ENCODE assay signal across 11 cellular contexts in the genomic region with DNA sequence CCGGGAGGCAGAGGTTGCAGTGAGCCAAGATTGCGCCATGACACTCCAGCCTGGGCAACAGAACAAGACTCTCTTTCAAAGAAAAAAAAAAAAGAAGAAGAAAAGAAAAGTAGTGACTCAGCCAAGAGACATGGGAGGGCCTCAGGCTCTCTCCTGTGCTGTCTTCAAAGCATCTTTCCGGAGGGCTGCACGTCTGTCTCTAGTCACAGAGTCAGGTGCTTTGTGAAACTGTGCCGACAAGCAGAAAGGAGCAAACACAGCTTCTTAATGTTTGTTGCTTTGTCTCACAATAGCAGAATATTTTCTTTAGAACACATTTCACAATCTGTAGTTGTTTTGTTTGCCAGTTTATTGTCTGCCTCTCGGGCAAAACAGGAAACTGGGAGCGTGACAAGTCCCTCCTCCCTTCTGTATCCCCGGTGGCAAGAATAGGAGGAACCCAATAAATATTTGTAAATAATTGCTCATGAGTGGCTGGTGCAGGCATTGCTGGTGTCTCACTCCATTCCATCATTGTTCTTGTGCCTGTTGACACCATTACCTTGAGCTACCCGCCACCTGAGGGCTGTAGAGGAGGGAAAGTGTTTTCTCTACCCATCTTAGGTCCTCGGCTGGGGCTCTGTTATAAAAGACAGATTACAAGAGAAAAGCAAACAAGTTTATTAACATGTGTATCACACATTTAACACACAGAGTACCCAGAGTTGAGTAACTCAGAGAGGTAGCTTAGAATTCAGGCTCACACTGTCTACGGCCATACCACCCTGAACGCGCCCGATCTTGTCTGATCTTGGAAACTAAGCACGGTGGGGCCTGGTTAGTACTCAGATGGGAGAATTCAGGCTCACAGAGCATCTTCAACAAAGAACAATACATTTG. TPM values are rescaled to one million over a fixed set of nuclear protein-coding genes. Genes with fewer than 3 reads are reported as not detected.
DNase-seq lines count a peak whose midpoint lies in the region; ATAC-seq and TF ChIP-seq lines count a peak whose summit lies in the region.
"Had no signal": no experiment of that assay in that cellular context is flagged by ENCODE, and none has a peak within 500 bp of the region (broad histone marks: within the 10 kb centered on the region; RNA-seq: fewer than 3 reads in every experiment).

No MANE protein-coding gene starts in this region.

- peaks cover 0 to 3% (median 2%) of the 10 kb centered on the region in 3 donors for H3K27me3 Mint-ChIP-seq in CD14-positive monocyte (ENCODE audit: low read depth in 3 of 3)
- peaks cover 4% of the 10 kb centered on the region for H3K27me3 Mint-ChIP-seq in activated CD4-positive, alpha-beta memory T cell treated with anti-CD3 and anti-CD28 coated beads, Interleukin-2, amount 10 ng/mL, durations not matched to agents 7 days and 5 days

- CTCF ChIA-PET in activated CD4-positive, alpha-beta memory T cell treated with anti-CD3 and anti-CD28 coated beads, Interleukin-2, amount 10 ng/mL, durations not matched to agents 7 days and 5 days (lab: Charles Lee): interaction anchor here (0.9 to 1.6 kb wide), 4 partner anchors 20 to 94 kb away, joined by 3 to 4 read pairs (median 3); a partner anchor contains a TSS

- peak overlapping the region in 6 of 7 donors; percentile 43 to 76 (median 63) for H3K27ac Mint-ChIP-seq in CD14-positive monocyte
- no peak overlapping the region for H3K27ac Mint-ChIP-seq in activated CD4-positive, alpha-beta memory T cell treated with anti-CD3 and anti-CD28 coated beads, Interleukin-2, amount 10 ng/mL, durations not matched to agents 7 days and 5 days

- ATAC-seq in HG02763 (IDR thresholded peaks at IDR 0.05; ENCODE audit: unreplicated experiment): no peak

- peak overlapping the region in 1 of 2 donors; percentile 35 for H3K4me3 Mint-ChIP-seq in CD14-positive monocyte
- no peak overlapping the region for H3K4me3 Mint-ChIP-seq in activated CD4-positive, alpha-beta memory T cell treated with anti-CD3 and anti-CD28 coated beads, Interleukin-2, amount 10 ng/mL, durations not matched to agents 7 days and 5 days

- POLR2A ChIA-PET in activated CD4-positive, alpha-beta memory T cell treated with anti-CD3 and anti-CD28 coated beads, Interleukin-2, amount 10 ng/mL, durations not matched to agents 7 days and 5 days (lab: Charles Lee): interaction anchor here (1.5 to 2.0 kb wide), 2 partner anchors 28 to 29 kb away, joined by 5 to 8 read pairs; a partner anchor contains a TSS

- no peaks in the 10 kb centered on the region for H3K36me3 ChIP-seq in stomach
- H3K36me3 ChIP-seq: tibial artery had no signal

- no peak for TF ChIP-seq CTCF in CD14-positive monocyte (IDR thresholded peaks at IDR 0.05)
- TF ChIP-seq CTCF in stomach (IDR thresholded peaks at IDR 0.05): no peak

- WGBS in stomach, 5 donors: 53 to 64% (median 62%) methylated on average over 15 of the region's 15 CpGs

- peaks cover 0 to 2% (median 0%) of the 10 kb centered on the region in 7 donors for H3K9me3 Mint-ChIP-seq in CD14-positive monocyte
- no peaks in the 10 kb centered on the region for H3K9me3 Mint-ChIP-seq in activated CD4-positive, alpha-beta memory T cell treated with anti-CD3 and anti-CD28 coated beads, Interleukin-2, amount 10 ng/mL, durations not matched to agents 7 days and 5 days

- intact Hi-C loops in CD14-positive monocyte (cut with micrococcal nuclease): no loop called here
- intact Hi-C loops in stomach (cut with DNase I; ENCODE audit: low total_unique reads): no loop called here

- H3K4me1 Mint-ChIP-seq in CD14-positive monocyte: peaks cover 13% of the 10 kb centered on the region
- H3K4me1 Mint-ChIP-seq in activated CD4-positive, alpha-beta memory T cell treated with anti-CD3 and anti-CD28 coated beads, Interleukin-2, amount 10 ng/mL, durations not matched to agents 7 days and 5 days: peaks cover 13% of the 10 kb centered on the region

- no peaks in the 10 kb centered on the region for H3K36me3 Mint-ChIP-seq in CD14-positive monocyte
- no peaks in the 10 kb centered on the region for H3K36me3 Mint-ChIP-seq in activated CD4-positive, alpha-beta memory T cell treated with anti-CD3 and anti-CD28 coated beads, Interleukin-2, amount 10 ng/mL, durations not matched to agents 7 days and 5 days (ENCODE audit: low read depth)

- peaks cover 0 to under 1% (median 0%) of the 10 kb centered on the region in 3 donors for H3K27me3 ChIP-seq in stomach

- no peak for TF ChIP-seq EP300 in stomach (IDR thresholded peaks at IDR 0.05)

- no peak for DNase-seq in CD14-positive monocyte (ENCODE audit: low spot score)
- DNase-seq in HPDE6-E6E7 (ENCODE audit: extremely low spot score): peak; percentile 80
- peak; percentile 25 for DNase-seq in activated CD4-positive, alpha-beta memory T cell treated with anti-CD3 and anti-CD28 coated beads, Interleukin-2, amount 10 ng/mL, durations not matched to agents 7 days and 5 days
- peak; percentile 48 for DNase-seq in kidney glomerular epithelial cell (lab: John Stamatoyannopoulos, UW)
- DNase-seq in mesenteric fat pad (ENCODE audit: low spot score): no peak
- DNase-seq in stomach: no peak
- DNase-seq in DMS 273 treated with DMSO at 0.1 percent for 48 hours (lab: John Stamatoyannopoulos, UW): no peak
- DNase-seq: NCI-H526 treated with DMSO at 0.1 percent for 48 hours, tibial artery had no signal

- H3K4me1 ChIP-seq in stomach: peaks cover 0 to 5% (median 0%) of the 10 kb centered on the region in 4 donors
- H3K4me1 ChIP-seq: tibial artery had no signal

- TF ChIP-seq POLR2A in stomach (IDR thresholded peaks at IDR 0.05): no peak

- no peaks in the 10 kb centered on the region for H3K9me3 ChIP-seq in stomach

- no peak overlapping the region for H3K27ac ChIP-seq in stomach
- H3K27ac ChIP-seq: tibial artery had no signal

- no peak overlapping the region for H3K4me3 ChIP-seq in stomach
- H3K4me3 ChIP-seq: tibial artery had no signal

RNA-seq across cellular contexts. Expression of a gene that starts 5.5 kb away (rescaled TPM):
- polyA plus RNA-seq in CD14-positive monocyte: not detected
- total RNA-seq in activated CD4-positive, alpha-beta memory T cell treated with anti-CD3 and anti-CD28 coated beads, Interleukin-2, amount 10 ng/mL, durations not matched to agents 7 days and 5 days: not detected
- total RNA-seq in mesenteric fat pad: not detected
- 10 to 100 TPM in 1 of 5 donors, not detected in 4; 32.7 TPM for total RNA-seq in stomach
- 1 to 10 TPM in 1 of 3 donors, not detected in 2; 1.3 TPM for polyA plus RNA-seq in stomach
- total RNA-seq: lower leg skin had no signal

RNA-seq across cellular contexts. Expression of a gene that starts 16.8 kb away (rescaled TPM):
- polyA plus RNA-seq in CD14-positive monocyte (not detected), stomach (under 1 TPM; 0.31 to 0.85 (median 0.44) TPM)
- total RNA-seq in activated CD4-positive, alpha-beta memory T cell treated with anti-CD3 and anti-CD28 coated beads, Interleukin-2, amount 10 ng/mL, durations not matched to agents 7 days and 5 days: under 1 TPM; 0.05 TPM
- total RNA-seq in mesenteric fat pad (0.13 TPM), stomach (under 1 TPM in 1 of 5 donors, not detected in 4; 0.55 TPM)

RNA-seq across cellular contexts. Expression of a gene that starts 29.0 kb away (rescaled TPM):
- polyA plus RNA-seq in CD14-positive monocyte (1,000 to 10,000 TPM; 1,176 to 1,536 TPM), stomach (100 to 1,000 TPM; 333 to 972 (median 834) TPM)
- 100 to 1,000 TPM; 933 to 950 TPM for total RNA-seq in activated CD4-positive, alpha-beta memory T cell treated with anti-CD3 and anti-CD28 coated beads, Interleukin-2, amount 10 ng/mL, durations not matched to agents 7 days and 5 days
- total RNA-seq in mesenteric fat pad (972 TPM), stomach (100 to 1,000 TPM in 3 of 5 donors, 10 to 100 TPM in 2; 62.4 to 255 (median 187) TPM)

Comparison
In these comparisons a context has a peak if more than half of its experiments do, and no peak if none do; other contexts are left out.
1. DNase-seq: peak in HPDE6-E6E7 (single experiment), activated CD4-positive, alpha-beta memory T cell treated with anti-CD3 and anti-CD28 coated beads, Interleukin-2, amount 10 ng/mL, durations not matched to agents 7 days and 5 days (single experiment) and kidney glomerular epithelial cell (single experiment); none in CD14-positive monocyte (single experiment), mesenteric fat pad (single experiment), stomach (single experiment) and DMS 273 treated with DMSO at 0.1 percent for 48 hours (single experiment).